In genomic region chr16:27189335-27189972, GRCh38 we compare ENCODE assay signal across 17 cellular contexts. TPM values are rescaled to one million over a fixed set of nuclear protein-coding genes. Genes with fewer than 3 reads are reported as not detected.
DNase-seq lines count a peak whose midpoint lies in the region; ATAC-seq and TF ChIP-seq lines count a peak whose summit lies in the region.
"Had no signal": no experiment of that assay in that cellular context is flagged by ENCODE, and none has a peak within 500 bp of the region (broad histone marks: within the 10 kb centered on the region; RNA-seq: fewer than 3 reads in every experiment).

No MANE protein-coding gene starts in this region.

- no peak for TF ChIP-seq RAD21 in SK-N-SH (IDR thresholded peaks at IDR 0.05; ENCODE audit: low read length)

- peaks cover 1% of the 10 kb centered on the region for H3K36me3 Mint-ChIP-seq in activated CD8-positive, alpha-beta T cell treated with anti-CD3 and anti-CD28 coated beads for 36 hours (ENCODE audit: low read depth)
- H3K36me3 Mint-ChIP-seq in activated CD8-positive, alpha-beta T cell treated with anti-CD3 and anti-CD28 coated beads, Interleukin-2, amount 10 ng/mL, durations not matched to agents 7 days and 5 days (ENCODE audit: low read depth) = no peaks in the 10 kb centered on the region

- WGBS in stomach, 5 donors = 35 to 60% (median 50%) methylated on average over 9 to 13 of the region's 13 CpGs
- 48% methylated on average over 10 of the region's 13 CpGs for WGBS in SK-N-SH (ENCODE audit: low lambda C conversion rate)

- no peaks in the 10 kb centered on the region for H3K9me2 ChIP-seq in OCI-LY7 (ENCODE audit: insufficient read depth, low read length)
- H3K9me2 ChIP-seq in SK-N-SH = no peaks in the 10 kb centered on the region

- no peak for DNase-seq in activated CD8-positive, alpha-beta T cell treated with anti-CD3 and anti-CD28 coated beads for 36 hours
- no peak for DNase-seq in activated CD8-positive, alpha-beta T cell treated with anti-CD3 and anti-CD28 coated beads, Interleukin-2, amount 10 ng/mL, durations not matched to agents 7 days and 5 days
- no peak for DNase-seq in OCI-LY7 (ENCODE audit: low spot score)
- DNase-seq in left kidney (ENCODE audit: low read depth, low spot score) = peak; percentile 50
- peak; percentile 28 for DNase-seq in stomach
- DNase-seq in KG1 (lab: John Stamatoyannopoulos, UW) = no peak
- DNase-seq in SK-N-SH = no peak
- DNase-seq in omental fat pad (ENCODE audit: low spot score) = no peak
- DNase-seq: activated CD4-positive, alpha-beta T cell treated with anti-CD3 and anti-CD28 coated beads, Interleukin-2, amount 10 ng/mL, durations not matched to agents 24 days and 14 days; activated T-cell treated with anti-CD3 and anti-CD28 coated beads, Interleukin-2, amount 50 U/mL, for 48 hours; central memory CD4-positive, alpha-beta T cell; foreskin melanocyte; NCI-H1105; Right ventricle myocardium superior; stimulated activated naive CD8-positive, alpha-beta T cell treated with anti-CD3 and anti-CD28 coated beads, Interleukin-15, Interleukin-2, amounts not matched to agents 100 U/mL and 50 U/mL, for 24 hours; T-helper 9 cell had no signal

- POLR2A ChIA-PET in activated CD8-positive, alpha-beta T cell treated with anti-CD3 and anti-CD28 coated beads for 36 hours (lab: Charles Lee) = interaction anchor here (0.6 kb wide), 1 partner anchor 12 kb away, joined by 3 read pairs; no protein-coding TSS in a partner anchor
- POLR2A ChIA-PET in activated CD8-positive, alpha-beta T cell treated with anti-CD3 and anti-CD28 coated beads, Interleukin-2, amount 10 ng/mL, durations not matched to agents 7 days and 5 days (lab: Charles Lee) = no interaction called here
- POLR2A ChIA-PET in OCI-LY7 (lab: Charles Lee) (no interaction called here), SK-N-SH (lab: Yijun Ruan, JAX) (interaction anchor here (1.0 kb wide), 1 partner anchor 13 kb away, joined by 3 read pairs; no protein-coding TSS in a partner anchor)

- intact Hi-C loops in activated CD8-positive, alpha-beta T cell treated with anti-CD3 and anti-CD28 coated beads for 36 hours (cut with micrococcal nuclease) = no loop called here
- intact Hi-C loops in OCI-LY7 (cut with micrococcal nuclease; ENCODE audit: unreplicated experiment) = no loop called here
- intact Hi-C loops in stomach (cut with DNase I; ENCODE audit: low total_unique reads) = no loop called here

- no peaks in the 10 kb centered on the region for H3K27me3 Mint-ChIP-seq in activated CD8-positive, alpha-beta T cell treated with anti-CD3 and anti-CD28 coated beads for 36 hours
- H3K27me3 Mint-ChIP-seq in activated CD8-positive, alpha-beta T cell treated with anti-CD3 and anti-CD28 coated beads, Interleukin-2, amount 10 ng/mL, durations not matched to agents 7 days and 5 days (ENCODE audit: low read depth) = peaks cover 4% of the 10 kb centered on the region

- TF ChIP-seq CTCF in activated CD8-positive, alpha-beta T cell treated with anti-CD3 and anti-CD28 coated beads for 36 hours (IDR thresholded peaks at IDR 0.05) = no peak
- no peak for TF ChIP-seq CTCF in OCI-LY7 (conservative IDR thresholded peaks at IDR 0.05; ENCODE audit: low read length)
- no peak for TF ChIP-seq CTCF in stomach (IDR thresholded peaks at IDR 0.05)
- TF ChIP-seq CTCF in SK-N-SH (IDR thresholded peaks at IDR 0.05) = no peak
- no peak for TF ChIP-seq CTCF in omental fat pad (IDR thresholded peaks at IDR 0.05)

- TF ChIP-seq EP300 in stomach (IDR thresholded peaks at IDR 0.05) (no peak), SK-N-SH (IDR thresholded peaks at IDR 0.05; ENCODE audit: borderline replicate concordance in 1 of 2, low read depth in 1 of 2, low read length in 1 of 2) (no peak)

- CTCF ChIA-PET in activated CD8-positive, alpha-beta T cell treated with anti-CD3 and anti-CD28 coated beads for 36 hours (lab: Charles Lee) = interaction anchor here (5.5 kb wide), 1 partner anchor 11 kb away, joined by 27 read pairs; no protein-coding TSS in a partner anchor
- CTCF ChIA-PET in activated CD8-positive, alpha-beta T cell treated with anti-CD3 and anti-CD28 coated beads, Interleukin-2, amount 10 ng/mL, durations not matched to agents 7 days and 5 days (lab: Charles Lee) = interaction anchor here (1.2 to 5.5 kb wide), 3 partner anchors 11 to 46 kb away, joined by 3 to 33 read pairs (median 3); no protein-coding TSS in a partner anchor
- CTCF ChIA-PET in OCI-LY7 (lab: Charles Lee; ENCODE audit: unreplicated experiment) (no interaction called here), SK-N-SH (lab: Yijun Ruan, JAX) (interaction anchor here (0.9 to 2.2 kb wide), 3 partner anchors 10 to 179 kb away, joined by 3 to 13 read pairs (median 3); no protein-coding TSS in a partner anchor)

- peak overlapping the region; percentile 33; the same call in 1 of the 2 replicates for H3K4me2 ChIP-seq in OCI-LY7 (ENCODE audit: low read length)
- no peak overlapping the region for H3K4me2 ChIP-seq in SK-N-SH
- H3K4me2 ChIP-seq: smooth muscle cell had no signal

- peaks cover 3% of the 10 kb centered on the region for H3K9me3 Mint-ChIP-seq in activated CD8-positive, alpha-beta T cell treated with anti-CD3 and anti-CD28 coated beads for 36 hours
- peaks cover 1% of the 10 kb centered on the region for H3K9me3 Mint-ChIP-seq in activated CD8-positive, alpha-beta T cell treated with anti-CD3 and anti-CD28 coated beads, Interleukin-2, amount 10 ng/mL, durations not matched to agents 7 days and 5 days (ENCODE audit: insufficient read depth)

- H3K4me1 Mint-ChIP-seq in activated CD8-positive, alpha-beta T cell treated with anti-CD3 and anti-CD28 coated beads for 36 hours (ENCODE audit: low read depth) = peaks cover 6% of the 10 kb centered on the region
- peaks cover 13% of the 10 kb centered on the region for H3K4me1 Mint-ChIP-seq in activated CD8-positive, alpha-beta T cell treated with anti-CD3 and anti-CD28 coated beads, Interleukin-2, amount 10 ng/mL, durations not matched to agents 7 days and 5 days (ENCODE audit: low read depth)

- H3K4me1 ChIP-seq in OCI-LY7 (ENCODE audit: insufficient read depth, low read length, poor library complexity, severe bottlenecking) = peaks cover 12% of the 10 kb centered on the region
- no peaks in the 10 kb centered on the region for H3K4me1 ChIP-seq in stomach
- peaks cover 0 to 11% of the 10 kb centered on the region in 2 experiments; a peak in 1 of 4 replicates for H3K4me1 ChIP-seq in SK-N-SH (ENCODE audit: control insufficient read depth in 1 of 2, insufficient read depth in 2 of 2, low read depth in 1 of 2, low read length in 1 of 2)

- no peak overlapping the region for H3K4me3 Mint-ChIP-seq in activated CD8-positive, alpha-beta T cell treated with anti-CD3 and anti-CD28 coated beads for 36 hours
- no peak overlapping the region for H3K4me3 Mint-ChIP-seq in activated CD8-positive, alpha-beta T cell treated with anti-CD3 and anti-CD28 coated beads, Interleukin-2, amount 10 ng/mL, durations not matched to agents 7 days and 5 days
- H3K4me3 Mint-ChIP-seq: activated CD4-positive, alpha-beta T cell treated with anti-CD3 and anti-CD28 coated beads, Interleukin-2, amount 10 ng/mL, durations not matched to agents 24 days and 14 days had no signal

- no peak overlapping the region for H3K27ac Mint-ChIP-seq in activated CD8-positive, alpha-beta T cell treated with anti-CD3 and anti-CD28 coated beads for 36 hours
- H3K27ac Mint-ChIP-seq in activated CD8-positive, alpha-beta T cell treated with anti-CD3 and anti-CD28 coated beads, Interleukin-2, amount 10 ng/mL, durations not matched to agents 7 days and 5 days = no peak overlapping the region
- H3K27ac Mint-ChIP-seq: activated CD4-positive, alpha-beta T cell treated with anti-CD3 and anti-CD28 coated beads, Interleukin-2, amount 10 ng/mL, durations not matched to agents 24 days and 14 days had no signal

- H3F3A ChIP-seq in SK-N-SH (replicated peaks; ENCODE audit: insufficient read depth) = no peaks in the 10 kb centered on the region

- H4K20me1 ChIP-seq in OCI-LY7 (ENCODE audit: insufficient read depth, low read length) = no peaks in the 10 kb centered on the region
- no peaks in the 10 kb centered on the region for H4K20me1 ChIP-seq in SK-N-SH (ENCODE audit: insufficient read depth)

- TF ChIP-seq POLR2A in stomach (IDR thresholded peaks at IDR 0.05) = no peak

- peak overlapping the region; percentile 28; the same call in 1 of the 2 replicates for H2AFZ ChIP-seq in OCI-LY7 (ENCODE audit: low read length)
- H2AFZ ChIP-seq in SK-N-SH (ENCODE audit: low read depth) = no peak overlapping the region

- H3K9me3 ChIP-seq in OCI-LY7 (ENCODE audit: low read length) (no peaks in the 10 kb centered on the region), stomach (no peaks in the 10 kb centered on the region), SK-N-SH (no peaks in the 10 kb centered on the region)

- H3K9ac ChIP-seq in SK-N-SH = no peak overlapping the region

- peak; percentile 45 for ATAC-seq in activated CD8-positive, alpha-beta T cell treated with anti-CD3 and anti-CD28 coated beads for 36 hours
- ATAC-seq in activated CD8-positive, alpha-beta T cell treated with anti-CD3 and anti-CD28 coated beads, Interleukin-2, amount 10 ng/mL, durations not matched to agents 7 days and 5 days = no peak
- no peak for ATAC-seq in omental fat pad (ENCODE audit: low FRiP score)
- ATAC-seq: stimulated activated naive CD8-positive, alpha-beta T cell treated with anti-CD3 and anti-CD28 coated beads, Interleukin-15, Interleukin-2, amounts not matched to agents 100 U/mL and 50 U/mL, for 24 hours had no signal

- H3K36me3 ChIP-seq in OCI-LY7 (ENCODE audit: insufficient read depth, low read length) (no peaks in the 10 kb centered on the region), stomach (no peaks in the 10 kb centered on the region), SK-N-SH (replicated peaks in 1 of 2; ENCODE audit: control insufficient read depth in 1 of 2, insufficient read depth in 2 of 2, low read length in 1 of 2) (no peaks in the 10 kb centered on the region)

- H3K4me3 ChIP-seq in OCI-LY7 (ENCODE audit: low read depth, low read length, poor library complexity, severe bottlenecking) (no peak overlapping the region), stomach (no peak overlapping the region), SK-N-SH (ENCODE audit: low read depth in 2 of 2, low read length in 1 of 2) (no peak overlapping the region)
- H3K4me3 ChIP-seq: smooth muscle cell had no signal

- H3K79me2 ChIP-seq in OCI-LY7 (ENCODE audit: insufficient read depth, low read depth, low read length) (no peaks in the 10 kb centered on the region), SK-N-SH (ENCODE audit: insufficient read depth) (no peaks in the 10 kb centered on the region)

- no peak overlapping the region for H3K27ac ChIP-seq in OCI-LY7 (ENCODE audit: low read depth, low read length, poor library complexity, severe bottlenecking)
- no peak overlapping the region for H3K27ac ChIP-seq in stomach
- H3K27ac ChIP-seq in SK-N-SH (ENCODE audit: low read depth in 2 of 2, low read length in 1 of 2) = no peak overlapping the region

- no TSS peak for BruUV-seq in OCI-LY7 (replicated peaks; lab: Mats Ljungman, UMichigan)

- H3K27me3 ChIP-seq in stomach (peaks cover 0 to 15% (median 4%) of the 10 kb centered on the region in 3 donors), SK-N-SH (ENCODE audit: insufficient read depth) (no peaks in the 10 kb centered on the region)

RNA-seq across cellular contexts. Expression of gene KDM8, which starts 13.9 kb away (rescaled TPM):
- 10 to 100 TPM; 10.9 to 12.7 TPM for total RNA-seq in activated CD8-positive, alpha-beta T cell treated with anti-CD3 and anti-CD28 coated beads for 36 hours
- 10 to 100 TPM; 14.7 to 15.0 TPM for total RNA-seq in activated CD8-positive, alpha-beta T cell treated with anti-CD3 and anti-CD28 coated beads, Interleukin-2, amount 10 ng/mL, durations not matched to agents 7 days and 5 days
- 12.4 and 14.2 TPM in 2 replicates for total RNA-seq in OCI-LY7 (2014; rRNA removed; shearing (Covaris generic))
- total RNA-seq in OCI-LY7 (2022) = 14.5 and 24.3 TPM in 2 replicates
- total RNA-seq in stomach = 10 to 100 TPM in 1 of 5 donors, 1 to 10 TPM in 4; 1.4 to 58.3 (median 3.1) TPM
- 1 to 10 TPM; 2.7 to 3.5 (median 2.7) TPM for polyA plus RNA-seq in stomach
- polyA plus RNA-seq in SK-N-SH (2012; rRNA removed) = 3.3 and 3.9 TPM in 2 replicates
- polyA plus RNA-seq in SK-N-SH (2012; cell fraction: cytosol; rRNA removed) = 1.5 and 2.2 TPM in 2 replicates
- polyA plus RNA-seq in SK-N-SH (2012; cell fraction: nucleus; rRNA removed) = 10.9 and 11.8 TPM in 2 replicates
- total RNA-seq in omental fat pad = 1 to 10 TPM; 2.0 to 4.6 (median 2.6) TPM

Comparison
In these comparisons a context has a peak if more than half of its experiments do, and no peak if none do; other contexts are left out.
1. POLR2A ChIA-PET loops: an anchor here in activated CD8-positive, alpha-beta T cell treated with anti-CD3 and anti-CD28 coated beads for 36 hours (0.6 kb wide) and SK-N-SH (1.0 kb wide); none called in activated CD8-positive, alpha-beta T cell treated with anti-CD3 and anti-CD28 coated beads, Interleukin-2, amount 10 ng/mL, durations not matched to agents 7 days and 5 days and OCI-LY7.
2. DNase-seq: peak in left kidney (single experiment) and stomach (single experiment); none in activated CD8-positive, alpha-beta T cell treated with anti-CD3 and anti-CD28 coated beads for 36 hours (single experiment), activated CD8-positive, alpha-beta T cell treated with anti-CD3 and anti-CD28 coated beads, Interleukin-2, amount 10 ng/mL, durations not matched to agents 7 days and 5 days (single experiment), OCI-LY7 (single experiment), KG1 (single experiment), SK-N-SH (single experiment) and omental fat pad (single experiment).